ENCODE assay signal across 9 cellular contexts in the genomic region with DNA sequence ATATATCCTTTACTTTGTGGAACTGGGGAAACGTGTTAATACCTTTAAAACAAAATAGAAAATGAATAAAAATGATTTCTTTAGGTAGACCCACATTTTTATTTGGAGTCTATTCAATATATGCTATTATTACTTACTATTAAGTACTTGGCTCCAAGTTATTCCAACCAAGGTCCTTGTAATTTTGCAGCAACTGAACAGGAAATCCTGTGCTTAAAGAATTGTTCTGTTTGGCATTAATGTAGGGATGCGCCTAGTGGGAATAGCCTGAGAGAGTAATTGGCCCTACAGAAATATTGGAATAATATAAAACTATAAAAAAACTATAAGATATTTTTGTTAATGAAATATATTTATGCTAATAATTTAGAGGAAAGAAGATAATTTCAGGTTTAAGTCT. TPM values are rescaled to one million over a fixed set of nuclear protein-coding genes. Genes with fewer than 3 reads are reported as not detected.
"Had no signal": no experiment of that assay in that cellular context is flagged by ENCODE, and none has a peak within 500 bp of the region (broad histone marks: within the 10 kb centered on the region; RNA-seq: fewer than 3 reads in every experiment).

No MANE protein-coding gene starts in this region.

- ATAC-seq: GM12878 had no signal

- DNase-seq: GDM1, GF-D8 had no signal

- H3K4me3 ChIP-seq: GM12878 had no signal

- FAIRE-seq: G401.6, GM12878, GM12891, GM12892, GM18507, GM19239 had no signal

RNA-seq across cellular contexts. Expression of gene ZSWIM2, which starts 22.9 kb away (rescaled TPM):
- total RNA-seq: G401, GM12878 had no signal
- polyA plus RNA-seq: GM12878 had no signal
